ENCODE assay signal across 2 cellular contexts in the genomic region with DNA sequence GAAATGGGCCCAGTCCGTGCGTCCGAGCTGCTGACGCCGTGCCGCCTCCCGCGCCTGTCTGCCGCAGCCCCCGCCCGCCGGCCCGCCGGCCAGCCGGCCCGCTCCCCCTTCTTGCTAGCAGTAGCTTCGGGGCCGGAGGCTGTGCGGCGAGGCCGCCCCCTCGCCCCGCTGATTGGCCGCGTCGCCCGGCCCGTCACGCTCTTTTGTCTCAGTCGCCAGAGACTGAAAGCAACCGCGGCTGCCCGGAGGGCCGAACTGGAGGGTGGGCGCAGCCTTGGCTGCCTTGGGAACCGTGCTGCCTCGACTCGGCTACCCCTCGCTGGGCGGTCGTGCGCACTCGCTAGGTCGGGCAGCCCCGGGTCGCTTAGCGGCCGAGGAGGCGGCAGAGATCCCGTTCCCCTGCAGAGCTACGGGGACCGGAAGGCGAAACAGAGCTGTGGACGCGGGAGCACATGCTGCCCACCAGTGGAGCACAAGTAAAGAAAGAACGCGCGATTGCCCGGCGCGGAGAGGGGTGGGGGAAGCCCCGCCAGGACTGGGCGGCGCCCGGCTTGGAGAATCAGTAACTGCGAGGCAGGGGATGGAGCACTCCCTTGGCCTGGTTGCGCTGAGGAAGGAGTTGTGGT.
TF ChIP-seq lines count a peak whose summit lies in the region.

A gene (plus strand): TSS at position 198 of the 626 bp plus-strand sequence. CDS start 1,589 bp downstream, outside the sequence.

TF ChIP-seq in GM23338, 12 proteins besides CTCF, POLR2A, EP300 and RAD21 (continues in another document):
- TF ChIP-seq, protein P1, sequence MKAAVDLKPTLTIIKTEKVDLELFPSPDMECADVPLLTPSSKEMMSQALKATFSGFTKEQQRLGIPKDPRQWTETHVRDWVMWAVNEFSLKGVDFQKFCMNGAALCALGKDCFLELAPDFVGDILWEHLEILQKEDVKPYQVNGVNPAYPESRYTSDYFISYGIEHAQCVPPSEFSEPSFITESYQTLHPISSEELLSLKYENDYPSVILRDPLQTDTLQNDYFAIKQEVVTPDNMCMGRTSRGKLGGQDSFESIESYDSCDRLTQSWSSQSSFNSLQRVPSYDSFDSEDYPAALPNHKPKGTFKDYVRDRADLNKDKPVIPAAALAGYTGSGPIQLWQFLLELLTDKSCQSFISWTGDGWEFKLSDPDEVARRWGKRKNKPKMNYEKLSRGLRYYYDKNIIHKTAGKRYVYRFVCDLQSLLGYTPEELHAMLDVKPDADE (IDR thresholded peaks at IDR 0.05): no peak
- TF ChIP-seq CREB1 (CRISPR knock-in tag; IDR thresholded peaks at IDR 0.05; ENCODE audit: low read depth) (peak; percentile 54; the same call in 1 of the 2 replicates), POLR2AphosphoS5 (IDR thresholded peaks at IDR 0.05; ENCODE audit: low read depth) (peak; percentile 53; the same call in 1 of the 2 replicates), ZNF331 (CRISPR knock-in tag; IDR thresholded peaks at IDR 0.05; ENCODE audit: low read depth) (no peak), EZH2phosphoT487 (IDR thresholded peaks at IDR 0.05; ENCODE audit: unreplicated experiment) (no peak)
- TF ChIP-seq, protein P2, sequence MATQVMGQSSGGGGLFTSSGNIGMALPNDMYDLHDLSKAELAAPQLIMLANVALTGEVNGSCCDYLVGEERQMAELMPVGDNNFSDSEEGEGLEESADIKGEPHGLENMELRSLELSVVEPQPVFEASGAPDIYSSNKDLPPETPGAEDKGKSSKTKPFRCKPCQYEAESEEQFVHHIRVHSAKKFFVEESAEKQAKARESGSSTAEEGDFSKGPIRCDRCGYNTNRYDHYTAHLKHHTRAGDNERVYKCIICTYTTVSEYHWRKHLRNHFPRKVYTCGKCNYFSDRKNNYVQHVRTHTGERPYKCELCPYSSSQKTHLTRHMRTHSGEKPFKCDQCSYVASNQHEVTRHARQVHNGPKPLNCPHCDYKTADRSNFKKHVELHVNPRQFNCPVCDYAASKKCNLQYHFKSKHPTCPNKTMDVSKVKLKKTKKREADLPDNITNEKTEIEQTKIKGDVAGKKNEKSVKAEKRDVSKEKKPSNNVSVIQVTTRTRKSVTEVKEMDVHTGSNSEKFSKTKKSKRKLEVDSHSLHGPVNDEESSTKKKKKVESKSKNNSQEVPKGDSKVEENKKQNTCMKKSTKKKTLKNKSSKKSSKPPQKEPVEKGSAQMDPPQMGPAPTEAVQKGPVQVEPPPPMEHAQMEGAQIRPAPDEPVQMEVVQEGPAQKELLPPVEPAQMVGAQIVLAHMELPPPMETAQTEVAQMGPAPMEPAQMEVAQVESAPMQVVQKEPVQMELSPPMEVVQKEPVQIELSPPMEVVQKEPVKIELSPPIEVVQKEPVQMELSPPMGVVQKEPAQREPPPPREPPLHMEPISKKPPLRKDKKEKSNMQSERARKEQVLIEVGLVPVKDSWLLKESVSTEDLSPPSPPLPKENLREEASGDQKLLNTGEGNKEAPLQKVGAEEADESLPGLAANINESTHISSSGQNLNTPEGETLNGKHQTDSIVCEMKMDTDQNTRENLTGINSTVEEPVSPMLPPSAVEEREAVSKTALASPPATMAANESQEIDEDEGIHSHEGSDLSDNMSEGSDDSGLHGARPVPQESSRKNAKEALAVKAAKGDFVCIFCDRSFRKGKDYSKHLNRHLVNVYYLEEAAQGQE (IDR thresholded peaks at IDR 0.05; ENCODE audit: unreplicated experiment): no peak
- TF ChIP-seq, protein P3, sequence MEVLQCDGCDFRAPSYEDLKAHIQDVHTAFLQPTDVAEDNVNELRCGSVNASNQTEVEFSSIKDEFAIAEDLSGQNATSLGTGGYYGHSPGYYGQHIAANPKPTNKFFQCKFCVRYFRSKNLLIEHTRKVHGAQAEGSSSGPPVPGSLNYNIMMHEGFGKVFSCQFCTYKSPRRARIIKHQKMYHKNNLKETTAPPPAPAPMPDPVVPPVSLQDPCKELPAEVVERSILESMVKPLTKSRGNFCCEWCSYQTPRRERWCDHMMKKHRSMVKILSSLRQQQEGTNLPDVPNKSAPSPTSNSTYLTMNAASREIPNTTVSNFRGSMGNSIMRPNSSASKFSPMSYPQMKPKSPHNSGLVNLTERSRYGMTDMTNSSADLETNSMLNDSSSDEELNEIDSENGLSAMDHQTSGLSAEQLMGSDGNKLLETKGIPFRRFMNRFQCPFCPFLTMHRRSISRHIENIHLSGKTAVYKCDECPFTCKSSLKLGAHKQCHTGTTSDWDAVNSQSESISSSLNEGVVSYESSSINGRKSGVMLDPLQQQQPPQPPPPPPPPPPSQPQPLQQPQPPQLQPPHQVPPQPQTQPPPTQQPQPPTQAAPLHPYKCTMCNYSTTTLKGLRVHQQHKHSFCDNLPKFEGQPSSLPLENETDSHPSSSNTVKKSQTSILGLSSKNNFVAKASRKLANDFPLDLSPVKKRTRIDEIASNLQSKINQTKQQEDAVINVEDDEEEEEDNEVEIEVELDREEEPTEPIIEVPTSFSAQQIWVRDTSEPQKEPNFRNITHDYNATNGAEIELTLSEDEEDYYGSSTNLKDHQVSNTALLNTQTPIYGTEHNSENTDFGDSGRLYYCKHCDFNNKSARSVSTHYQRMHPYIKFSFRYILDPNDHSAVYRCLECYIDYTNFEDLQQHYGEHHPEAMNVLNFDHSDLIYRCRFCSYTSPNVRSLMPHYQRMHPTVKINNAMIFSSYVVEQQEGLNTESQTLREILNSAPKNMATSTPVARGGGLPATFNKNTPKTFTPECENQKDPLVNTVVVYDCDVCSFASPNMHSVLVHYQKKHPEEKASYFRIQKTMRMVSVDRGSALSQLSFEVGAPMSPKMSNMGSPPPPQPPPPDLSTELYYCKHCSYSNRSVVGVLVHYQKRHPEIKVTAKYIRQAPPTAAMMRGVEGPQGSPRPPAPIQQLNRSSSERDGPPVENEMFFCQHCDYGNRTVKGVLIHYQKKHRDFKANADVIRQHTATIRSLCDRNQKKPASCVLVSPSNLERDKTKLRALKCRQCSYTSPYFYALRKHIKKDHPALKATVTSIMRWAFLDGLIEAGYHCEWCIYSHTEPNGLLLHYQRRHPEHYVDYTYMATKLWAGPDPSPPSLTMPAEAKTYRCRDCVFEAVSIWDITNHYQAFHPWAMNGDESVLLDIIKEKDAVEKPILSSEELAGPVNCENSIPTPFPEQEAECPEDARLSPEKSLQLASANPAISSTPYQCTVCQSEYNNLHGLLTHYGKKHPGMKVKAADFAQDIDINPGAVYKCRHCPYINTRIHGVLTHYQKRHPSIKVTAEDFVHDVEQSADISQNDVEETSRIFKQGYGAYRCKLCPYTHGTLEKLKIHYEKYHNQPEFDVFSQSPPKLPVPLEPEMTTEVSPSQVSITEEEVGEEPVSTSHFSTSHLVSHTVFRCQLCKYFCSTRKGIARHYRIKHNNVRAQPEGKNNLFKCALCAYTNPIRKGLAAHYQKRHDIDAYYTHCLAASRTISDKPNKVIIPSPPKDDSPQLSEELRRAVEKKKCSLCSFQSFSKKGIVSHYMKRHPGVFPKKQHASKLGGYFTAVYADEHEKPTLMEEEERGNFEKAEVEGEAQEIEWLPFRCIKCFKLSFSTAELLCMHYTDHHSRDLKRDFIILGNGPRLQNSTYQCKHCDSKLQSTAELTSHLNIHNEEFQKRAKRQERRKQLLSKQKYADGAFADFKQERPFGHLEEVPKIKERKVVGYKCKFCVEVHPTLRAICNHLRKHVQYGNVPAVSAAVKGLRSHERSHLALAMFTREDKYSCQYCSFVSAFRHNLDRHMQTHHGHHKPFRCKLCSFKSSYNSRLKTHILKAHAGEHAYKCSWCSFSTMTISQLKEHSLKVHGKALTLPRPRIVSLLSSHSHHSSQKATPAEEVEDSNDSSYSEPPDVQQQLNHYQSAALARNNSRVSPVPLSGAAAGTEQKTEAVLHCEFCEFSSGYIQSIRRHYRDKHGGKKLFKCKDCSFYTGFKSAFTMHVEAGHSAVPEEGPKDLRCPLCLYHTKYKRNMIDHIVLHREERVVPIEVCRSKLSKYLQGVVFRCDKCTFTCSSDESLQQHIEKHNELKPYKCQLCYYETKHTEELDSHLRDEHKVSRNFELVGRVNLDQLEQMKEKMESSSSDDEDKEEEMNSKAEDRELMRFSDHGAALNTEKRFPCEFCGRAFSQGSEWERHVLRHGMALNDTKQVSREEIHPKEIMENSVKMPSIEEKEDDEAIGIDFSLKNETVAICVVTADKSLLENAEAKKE (CRISPR knock-in tag; IDR thresholded peaks at IDR 0.05): no peak

TF ChIP-seq in K562, 482 proteins besides CTCF, POLR2A, EP300 and RAD21:
- no peak for TF ChIP-seq ZNF174 (CRISPR knock-in tag; IDR thresholded peaks at IDR 0.05)
- TF ChIP-seq, protein P4, sequence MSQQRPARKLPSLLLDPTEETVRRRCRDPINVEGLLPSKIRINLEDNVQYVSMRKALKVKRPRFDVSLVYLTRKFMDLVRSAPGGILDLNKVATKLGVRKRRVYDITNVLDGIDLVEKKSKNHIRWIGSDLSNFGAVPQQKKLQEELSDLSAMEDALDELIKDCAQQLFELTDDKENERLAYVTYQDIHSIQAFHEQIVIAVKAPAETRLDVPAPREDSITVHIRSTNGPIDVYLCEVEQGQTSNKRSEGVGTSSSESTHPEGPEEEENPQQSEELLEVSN (IDR thresholded peaks at IDR 0.05; ENCODE audit: borderline replicate concordance in 1 of 2, extremely low read depth in 1 of 2, insufficient read depth in 1 of 2, insufficient read length in 1 of 2, low read depth in 1 of 2, low read length in 1 of 2, poor library complexity in 1 of 2, severe bottlenecking in 1 of 2): peak in 1 of 2 experiments; percentile 18
- TF ChIP-seq, protein P5, sequence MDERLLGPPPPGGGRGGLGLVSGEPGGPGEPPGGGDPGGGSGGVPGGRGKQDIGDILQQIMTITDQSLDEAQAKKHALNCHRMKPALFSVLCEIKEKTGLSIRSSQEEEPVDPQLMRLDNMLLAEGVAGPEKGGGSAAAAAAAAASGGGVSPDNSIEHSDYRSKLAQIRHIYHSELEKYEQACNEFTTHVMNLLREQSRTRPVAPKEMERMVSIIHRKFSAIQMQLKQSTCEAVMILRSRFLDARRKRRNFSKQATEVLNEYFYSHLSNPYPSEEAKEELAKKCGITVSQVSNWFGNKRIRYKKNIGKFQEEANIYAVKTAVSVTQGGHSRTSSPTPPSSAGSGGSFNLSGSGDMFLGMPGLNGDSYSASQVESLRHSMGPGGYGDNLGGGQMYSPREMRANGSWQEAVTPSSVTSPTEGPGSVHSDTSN (CRISPR knock-in tag; IDR thresholded peaks at IDR 0.05; ENCODE audit: low read depth): no peak
- TF ChIP-seq, protein P5 (tag; conservative IDR thresholded peaks at IDR 0.05; ENCODE audit: low read depth): no peak
